1 cellular context compared by ENCODE assay signal in genomic region chr2:233252227-233252626, GRCh38.
TF ChIP-seq lines count a peak whose summit lies in the region.

No MANE protein-coding gene starts in this region.

TF ChIP-seq in WTC11, 78 proteins besides CTCF, POLR2A, EP300 and RAD21 (continued from another document):
- TF ChIP-seq MXD4 (CRISPR knock-in tag; IDR thresholded peaks at IDR 0.05; ENCODE audit: borderline replicate concordance) (no peak), MLX (CRISPR knock-in tag; IDR thresholded peaks at IDR 0.05) (no peak), ZNF263 (CRISPR knock-in tag; IDR thresholded peaks at IDR 0.05; ENCODE audit: low read depth) (no peak), E2F5 (CRISPR knock-in tag; IDR thresholded peaks at IDR 0.05) (no peak)
